ENCODE assay signal across 8 cellular contexts in the genomic region with DNA sequence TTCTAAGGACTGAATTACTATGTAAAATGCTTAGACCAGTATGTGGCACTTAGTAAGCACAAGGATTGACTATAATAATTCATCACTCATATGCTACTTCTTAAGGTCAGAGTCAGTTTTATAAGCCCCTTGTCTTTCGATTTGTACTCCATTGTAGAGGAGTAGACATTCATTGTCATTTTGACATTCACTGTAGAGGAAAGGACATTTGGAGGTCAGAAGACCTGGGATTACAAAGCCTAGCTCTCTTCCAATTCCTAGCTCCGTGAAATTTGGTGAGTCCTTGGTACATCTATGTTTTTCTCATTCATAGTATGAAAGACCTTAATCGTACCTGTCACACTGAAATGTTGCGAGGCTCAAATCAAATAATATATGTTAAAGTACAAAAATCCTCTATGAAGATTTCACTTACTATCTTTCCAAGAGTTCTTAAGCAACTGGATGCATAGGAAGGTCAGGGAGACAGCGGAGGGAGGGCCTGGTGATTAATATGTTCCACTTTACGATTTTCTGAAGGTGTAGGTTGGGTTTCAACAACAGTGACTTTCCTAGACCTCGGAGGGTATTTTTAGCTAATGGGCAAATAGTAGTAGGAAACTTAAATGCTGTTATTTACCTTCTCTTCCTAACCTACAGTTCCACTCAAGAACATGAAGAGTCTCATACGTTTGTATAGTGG. TPM values are rescaled to one million over a fixed set of nuclear protein-coding genes. Genes with fewer than 3 reads are reported as not detected.
DNase-seq lines count a peak whose midpoint lies in the region; ATAC-seq, FAIRE-seq and TF ChIP-seq lines count a peak whose summit lies in the region.

No MANE protein-coding gene starts in this region.

- POLR2A ChIA-PET in activated naive CD8-positive, alpha-beta T cell treated with anti-CD3 and anti-CD28 coated beads, Interleukin-2, amount 10 ng/mL, durations not matched to agents 7 days and 5 days (lab: Charles Lee), result no interaction called here

- H3K27me3 ChIP-seq in right atrium auricular region (no peaks in the 10 kb centered on the region), tibial nerve (no peaks in the 10 kb centered on the region)

- peak overlapping the region; percentile 84 for H3K4me3 Mint-ChIP-seq in activated naive CD8-positive, alpha-beta T cell treated with anti-CD3 and anti-CD28 coated beads, Interleukin-2, amount 10 ng/mL, durations not matched to agents 7 days and 5 days

- intact Hi-C loops in cardiac septum (cut with DNase I), result loop anchor here (5.0 to 10.0 kb wide), 2 partner anchors 209 to 236 kb away; partner anchors contain the start of gene WNT11

- TF ChIP-seq CTCF in right atrium auricular region (IDR thresholded peaks at IDR 0.05) (no peak), tibial nerve (IDR thresholded peaks at IDR 0.05) (no peak)

- no peak for TF ChIP-seq EP300 in tibial nerve (IDR thresholded peaks at IDR 0.05)

- no peaks in the 10 kb centered on the region for H3K27me3 Mint-ChIP-seq in activated naive CD8-positive, alpha-beta T cell treated with anti-CD3 and anti-CD28 coated beads, Interleukin-2, amount 10 ng/mL, durations not matched to agents 7 days and 5 days

- no peak for TF ChIP-seq POLR2A in tibial nerve (IDR thresholded peaks at IDR 0.05)

- H3K9me3 Mint-ChIP-seq in activated naive CD8-positive, alpha-beta T cell treated with anti-CD3 and anti-CD28 coated beads, Interleukin-2, amount 10 ng/mL, durations not matched to agents 7 days and 5 days, result no peaks in the 10 kb centered on the region

- H3K4me1 ChIP-seq in right atrium auricular region (peaks cover 0 to 31% of the 10 kb centered on the region in 2 donors), tibial nerve (peaks cover 3 to 31% (median 19%) of the 10 kb centered on the region in 4 donors)

- peaks cover 21% of the 10 kb centered on the region for H3K4me1 Mint-ChIP-seq in activated naive CD8-positive, alpha-beta T cell treated with anti-CD3 and anti-CD28 coated beads, Interleukin-2, amount 10 ng/mL, durations not matched to agents 7 days and 5 days

- 45 to 48% methylated on average over 8 of the region's 8 CpGs for WGBS in tibial nerve, 2 donors

- peaks cover 10% of the 10 kb centered on the region for H3K36me3 Mint-ChIP-seq in activated naive CD8-positive, alpha-beta T cell treated with anti-CD3 and anti-CD28 coated beads, Interleukin-2, amount 10 ng/mL, durations not matched to agents 7 days and 5 days

- no peak for DNase-seq in right atrium auricular region (ENCODE audit: low spot score)
- DNase-seq in cardiac septum (ENCODE audit: low spot score), result no peak
- DNase-seq in activated naive CD8-positive, alpha-beta T cell treated with anti-CD3 and anti-CD28 coated beads, Interleukin-2, amount 10 ng/mL, durations not matched to agents 7 days and 5 days, result no peak
- peak; percentile 79 for DNase-seq in left kidney (ENCODE audit: low read depth, low spot score)
- no peak for DNase-seq in tibial nerve (ENCODE audit: low spot score in 2 of 2)
- DNase-seq in urothelium cell line (ENCODE audit: low spot score), result no peak
- no peak for DNase-seq in anterior cingulate cortex (lab: John Stamatoyannopoulos, UW)
- DNase-seq in ureter (ENCODE audit: low spot score), result no peak

- H3K4me3 ChIP-seq in right atrium auricular region (peak overlapping the region; percentile 89 to 99), tibial nerve (peak overlapping the region; percentile 80 to 92 (median 84))

- peak overlapping the region; percentile 93 for H3K27ac Mint-ChIP-seq in activated naive CD8-positive, alpha-beta T cell treated with anti-CD3 and anti-CD28 coated beads, Interleukin-2, amount 10 ng/mL, durations not matched to agents 7 days and 5 days

- no peak for ATAC-seq in activated naive CD8-positive, alpha-beta T cell treated with anti-CD3 and anti-CD28 coated beads, Interleukin-2, amount 10 ng/mL, durations not matched to agents 7 days and 5 days (ENCODE audit: low read depth)

- FAIRE-seq in urothelium cell line (lab: Jason Lieb, UNC), result no peak

- H3K27ac ChIP-seq in right atrium auricular region (peak overlapping the region; percentile 93 to 98), tibial nerve (peak overlapping the region in 1 of 4 donors; percentile 87)

- H3K36me3 ChIP-seq in right atrium auricular region (peaks cover 8% of the 10 kb centered on the region), tibial nerve (peaks cover 0 to 13% (median 0%) of the 10 kb centered on the region in 3 donors)

- H3K9me3 ChIP-seq in right atrium auricular region, result no peaks in the 10 kb centered on the region
- H3K9me3 ChIP-seq in tibial nerve, result no peaks in the 10 kb centered on the region

RNA-seq across cellular contexts. Expression of gene EMSY, which starts 1.4 kb away (rescaled TPM):
- total RNA-seq in right atrium auricular region (10 to 100 TPM; 31.4 to 35.9 TPM), cardiac septum (17.0 TPM), tibial nerve (10 to 100 TPM; 33.9 to 47.0 (median 41.5) TPM), ureter (26.9 TPM)
- total RNA-seq in activated naive CD8-positive, alpha-beta T cell treated with anti-CD3 and anti-CD28 coated beads, Interleukin-2, amount 10 ng/mL, durations not matched to agents 7 days and 5 days, result 10 to 100 TPM; 35.7 to 42.4 TPM
